In the genomic region with DNA sequence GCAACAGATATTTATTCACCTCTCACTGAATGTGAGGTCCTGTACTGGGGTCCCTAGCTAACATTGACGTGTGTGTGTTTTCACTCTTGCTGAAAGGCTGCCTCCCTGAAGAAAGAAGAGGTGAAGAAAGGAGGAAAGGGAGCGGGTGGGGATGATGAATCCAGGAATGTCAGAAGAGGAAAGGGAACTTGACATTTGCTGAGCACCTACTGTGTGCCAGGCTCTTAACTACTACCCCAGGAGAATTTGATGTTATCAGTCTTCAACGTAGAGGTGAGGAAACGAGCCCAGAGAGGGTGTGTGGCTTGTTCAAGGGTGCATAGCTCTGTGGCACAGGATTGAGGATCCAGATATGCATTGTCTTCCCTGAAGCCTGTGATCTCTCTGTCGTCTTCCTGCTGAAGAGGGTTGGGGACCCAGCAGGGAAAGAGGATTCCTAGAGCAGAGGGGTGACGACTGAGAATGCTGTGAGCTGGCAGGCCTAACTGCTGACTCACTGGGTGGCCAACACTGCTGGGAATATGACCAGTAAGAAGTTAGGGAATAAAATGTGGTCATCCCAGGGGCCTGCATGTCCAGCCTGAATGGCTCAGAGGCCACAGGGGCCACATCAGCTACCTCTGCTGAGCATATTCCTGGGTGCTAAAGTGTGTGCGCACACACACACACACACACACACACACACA, we compare ENCODE assay signal across 1 cellular context.
A peak's percentile ranks its signal among the peaks of the same experiment; 100 is the strongest.
TF ChIP-seq lines count a peak whose summit lies in the region.

No MANE protein-coding gene starts in this region.

TF ChIP-seq in IMR-90, 13 proteins besides CTCF, POLR2A, EP300 and RAD21 (continued from another document):
- TF ChIP-seq, protein P1, sequence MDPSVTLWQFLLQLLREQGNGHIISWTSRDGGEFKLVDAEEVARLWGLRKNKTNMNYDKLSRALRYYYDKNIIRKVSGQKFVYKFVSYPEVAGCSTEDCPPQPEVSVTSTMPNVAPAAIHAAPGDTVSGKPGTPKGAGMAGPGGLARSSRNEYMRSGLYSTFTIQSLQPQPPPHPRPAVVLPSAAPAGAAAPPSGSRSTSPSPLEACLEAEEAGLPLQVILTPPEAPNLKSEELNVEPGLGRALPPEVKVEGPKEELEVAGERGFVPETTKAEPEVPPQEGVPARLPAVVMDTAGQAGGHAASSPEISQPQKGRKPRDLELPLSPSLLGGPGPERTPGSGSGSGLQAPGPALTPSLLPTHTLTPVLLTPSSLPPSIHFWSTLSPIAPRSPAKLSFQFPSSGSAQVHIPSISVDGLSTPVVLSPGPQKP (IDR thresholded peaks at IDR 0.05; ENCODE audit: borderline replicate concordance, low read depth, low read length), result no peak
- 0 out of 2 replicates have a peak, but pooled peaks have one; percentile 7 for TF ChIP-seq FOS (IDR thresholded peaks at IDR 0.05; ENCODE audit: low read depth, low read length)
